Comparison of ENCODE assay signal across 24 cellular contexts in the genomic region with DNA sequence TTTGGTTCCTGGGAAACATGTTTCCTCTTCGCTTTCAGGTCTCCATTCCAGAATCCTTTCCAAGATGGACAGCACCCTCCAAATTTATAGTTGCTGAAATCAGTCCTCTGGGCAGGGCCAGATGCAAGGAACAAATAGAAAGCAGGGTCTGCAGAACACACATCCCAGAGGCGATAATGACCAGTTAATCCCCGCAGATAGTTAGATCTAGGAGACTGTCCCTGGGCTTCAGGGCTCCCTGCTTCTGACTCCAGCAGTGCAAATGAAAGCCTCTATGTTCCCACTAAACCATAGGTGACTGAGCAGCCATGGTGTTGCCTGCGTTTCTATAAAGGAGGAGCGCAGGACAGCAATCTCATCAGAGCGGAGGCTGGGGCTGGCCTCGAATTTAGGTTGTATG.
"Had no signal": no experiment of that assay in that cellular context is flagged by ENCODE, and none has a peak within 500 bp of the region (broad histone marks: within the 10 kb centered on the region; RNA-seq: fewer than 3 reads in every experiment).

No MANE protein-coding gene starts in this region.

- DNase-seq: activated CD4-positive, alpha-beta T cell treated with anti-CD3 and anti-CD28 coated beads for 1 hour; activated CD4-positive, alpha-beta T cell treated with anti-CD3 and anti-CD28 coated beads, Interleukin-2, amount 50 U/mL, for 4 hours; activated CD8-positive, alpha-beta memory T cell treated with anti-CD3 and anti-CD28 coated beads for 24 hours; activated gamma-delta T cell; activated naive CD4-positive, alpha-beta T cell treated with anti-CD3 and anti-CD28 coated beads, Interleukin-2, amount 50 U/mL, for 16 hours; activated T-cell treated with anti-CD3 and anti-CD28 coated beads, Interleukin-2, amount 50 U/mL, for 72 hours; amniotic stem cell; body of pancreas; central memory CD4-positive, alpha-beta T cell; MV-4-11; NCI-H1092 treated with DMSO at 0.1 percent for 48 hours; NCI-H1417 treated with DMSO at 0.1 percent for 48 hours; NCI-H1694; NCI-H2029; NCI-H2107; NCI-H345; NCI-H510A; NCI-H526 treated with DMSO at 0.1 percent for 48 hours; NCI-H82; SIG-M5 had no signal

- H3K4me3 ChIP-seq: ascending aorta, body of pancreas, MG63 had no signal

- H3K27me3 ChIP-seq: ascending aorta, body of pancreas, MG63 had no signal

- H3K27ac ChIP-seq: ascending aorta, body of pancreas had no signal

- H3K4me3 Mint-ChIP-seq: activated naive CD8-positive, alpha-beta T cell treated with anti-CD3 and anti-CD28 coated beads, Interleukin-2, amount 50 U/mL, for 24 hours; activated T-cell treated with anti-CD3 and anti-CD28 coated beads, Interleukin-2, amount 50 U/mL, for 72 hours; WTC11 had no signal

- H3K27ac Mint-ChIP-seq: WTC11 had no signal

- ATAC-seq: activated naive CD8-positive, alpha-beta T cell treated with anti-CD3 and anti-CD28 coated beads, Interleukin-2, amount 50 U/mL, for 24 hours; activated T-cell treated with anti-CD3 and anti-CD28 coated beads, Interleukin-2, amount 50 U/mL, for 72 hours; body of pancreas; WTC11 had no signal

- H3K4me1 ChIP-seq: ascending aorta had no signal

- H3K36me3 ChIP-seq: MG63 had no signal

- H3K27me3 Mint-ChIP-seq: activated naive CD8-positive, alpha-beta T cell treated with anti-CD3 and anti-CD28 coated beads, Interleukin-2, amount 50 U/mL, for 24 hours had no signal

- H3K9me3 ChIP-seq: ascending aorta, body of pancreas, MG63 had no signal
